8 cellular contexts compared by ENCODE assay signal in genomic region chr3:143118630-143119008, GRCh38. TPM values are rescaled to one million over a fixed set of nuclear protein-coding genes. Genes with fewer than 3 reads are reported as not detected.
DNase-seq lines count a peak whose midpoint lies in the region; ATAC-seq and TF ChIP-seq lines count a peak whose summit lies in the region.

No MANE protein-coding gene starts in this region.

- ATAC-seq in activated naive CD4-positive, alpha-beta T cell treated with anti-CD3 and anti-CD28 coated beads, Interleukin-2, amount 50 U/mL, for 72 hours: no peak
- no peak for ATAC-seq in GM18502 (IDR thresholded peaks at IDR 0.05; ENCODE audit: poor library complexity, unreplicated experiment)

- peak overlapping the region; percentile 84 for H3K4me3 Mint-ChIP-seq in activated T-cell treated with anti-CD3 and anti-CD28 coated beads, Interleukin-2, amount 50 U/mL, for 24 hours
- peak overlapping the region; percentile 94 to 96 (median 95) for H3K4me3 Mint-ChIP-seq in immature natural killer cell

- no peaks in the 10 kb centered on the region for H3K9me3 Mint-ChIP-seq in activated T-cell treated with anti-CD3 and anti-CD28 coated beads, Interleukin-2, amount 50 U/mL, for 24 hours
- H3K9me3 Mint-ChIP-seq in activated naive CD4-positive, alpha-beta T cell treated with anti-CD3 and anti-CD28 coated beads, Interleukin-2, amount 50 U/mL, for 72 hours: no peaks in the 10 kb centered on the region
- no peaks in the 10 kb centered on the region for H3K9me3 Mint-ChIP-seq in immature natural killer cell

- H3K4me1 ChIP-seq in suprapubic skin: peaks cover 28% of the 10 kb centered on the region

- H3K36me3 Mint-ChIP-seq in activated T-cell treated with anti-CD3 and anti-CD28 coated beads, Interleukin-2, amount 50 U/mL, for 24 hours (ENCODE audit: low read depth): peaks cover 5% of the 10 kb centered on the region
- peaks cover 0 to 7% of the 10 kb centered on the region in 2 donors for H3K36me3 Mint-ChIP-seq in activated naive CD4-positive, alpha-beta T cell treated with anti-CD3 and anti-CD28 coated beads, Interleukin-2, amount 50 U/mL, for 72 hours
- H3K36me3 Mint-ChIP-seq in immature natural killer cell: peaks cover 7 to 20% (median 16%) of the 10 kb centered on the region in 3 donors

- no peak for TF ChIP-seq POLR2A in suprapubic skin (IDR thresholded peaks at IDR 0.05)

- H3K27me3 Mint-ChIP-seq in activated T-cell treated with anti-CD3 and anti-CD28 coated beads, Interleukin-2, amount 50 U/mL, for 24 hours: peaks cover 11% of the 10 kb centered on the region
- H3K27me3 Mint-ChIP-seq in immature natural killer cell (ENCODE audit: low read depth in 3 of 3): peaks cover 14 to 35% (median 21%) of the 10 kb centered on the region in 3 donors

- no peak for TF ChIP-seq CTCF in suprapubic skin (IDR thresholded peaks at IDR 0.05)

- H3K27ac Mint-ChIP-seq in activated T-cell treated with anti-CD3 and anti-CD28 coated beads, Interleukin-2, amount 50 U/mL, for 24 hours: peak overlapping the region; percentile 52
- H3K27ac Mint-ChIP-seq in activated naive CD4-positive, alpha-beta T cell treated with anti-CD3 and anti-CD28 coated beads, Interleukin-2, amount 50 U/mL, for 72 hours: peak overlapping the region; percentile 50 to 61
- H3K27ac Mint-ChIP-seq in immature natural killer cell: peak overlapping the region; percentile 87 to 94 (median 92)

- no peak for DNase-seq in activated T-cell treated with anti-CD3 and anti-CD28 coated beads, Interleukin-2, amount 50 U/mL, for 24 hours
- no peak for DNase-seq in activated T-cell treated with anti-CD3 and anti-CD28 coated beads, Interleukin-2, amount 50 U/mL, for 1 hour
- no peak for DNase-seq in activated naive CD4-positive, alpha-beta T cell treated with anti-CD3 and anti-CD28 coated beads, Interleukin-2, amount 50 U/mL, for 72 hours (ENCODE audit: low spot score in 2 of 2)
- DNase-seq in immature natural killer cell (no peak), suprapubic skin (ENCODE audit: low spot score in 2 of 2) (no peak), RPMI8226 (no peak), KG1 (lab: John Stamatoyannopoulos, UW) (no peak)

- WGBS in suprapubic skin: 52% methylated on average over 13 of the region's 13 CpGs

- peaks cover 33% of the 10 kb centered on the region for H3K4me1 Mint-ChIP-seq in activated T-cell treated with anti-CD3 and anti-CD28 coated beads, Interleukin-2, amount 50 U/mL, for 24 hours (ENCODE audit: low read depth)
- peaks cover 38 to 42% of the 10 kb centered on the region in 2 donors for H3K4me1 Mint-ChIP-seq in immature natural killer cell

- no peak overlapping the region for H3K27ac ChIP-seq in suprapubic skin

- no peaks in the 10 kb centered on the region for H3K9me3 ChIP-seq in suprapubic skin

- no peaks in the 10 kb centered on the region for H3K36me3 ChIP-seq in suprapubic skin

- no peak for TF ChIP-seq EP300 in suprapubic skin (IDR thresholded peaks at IDR 0.05)

- peak overlapping the region; percentile 85 for H3K4me3 ChIP-seq in suprapubic skin

- H3K27me3 ChIP-seq in suprapubic skin: peaks cover 21% of the 10 kb centered on the region

RNA-seq across cellular contexts. Expression of gene CHST2, which starts 1.0 kb away (rescaled TPM):
- 1 to 10 TPM; 1.9 to 8.0 TPM for total RNA-seq in activated naive CD4-positive, alpha-beta T cell treated with anti-CD3 and anti-CD28 coated beads, Interleukin-2, amount 50 U/mL, for 72 hours
- 100 to 1,000 TPM; 105 to 117 (median 116) TPM for polyA plus RNA-seq in immature natural killer cell
- total RNA-seq in suprapubic skin: 10 to 100 TPM in 1 of 4 donors, 1 to 10 TPM in 3; 2.4 to 22.8 (median 5.3) TPM
